ENCODE assay signal across 32 cellular contexts in the genomic region with DNA sequence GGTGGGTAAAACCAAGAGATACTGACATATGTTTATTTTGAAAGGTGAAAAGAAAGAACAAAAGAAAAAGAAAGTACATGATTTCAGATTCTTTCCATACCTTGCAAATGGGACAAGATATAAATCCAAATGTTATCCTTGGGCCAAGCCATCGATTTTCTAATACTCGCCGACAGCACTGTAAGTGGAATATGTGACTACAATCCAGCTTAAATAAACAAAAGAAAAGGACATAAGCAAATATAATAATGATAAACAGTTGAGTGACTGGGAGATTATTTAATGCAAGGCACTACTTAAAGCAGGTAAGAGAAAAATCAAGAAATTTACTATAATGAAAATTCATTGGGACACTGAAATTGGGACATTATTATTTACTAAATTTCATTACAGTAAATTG.
"Had no signal": no experiment of that assay in that cellular context is flagged by ENCODE, and none has a peak within 500 bp of the region (broad histone marks: within the 10 kb centered on the region; RNA-seq: fewer than 3 reads in every experiment).

No MANE protein-coding gene starts in this region.

- H3K4me1 Mint-ChIP-seq: brain, mesothelial cell of epicardium, neural progenitor cell, WTC11 had no signal

- H3K4me3 Mint-ChIP-seq: brain; mesothelial cell of epicardium; naive thymus-derived CD8-positive, alpha-beta T cell; neural progenitor cell; stimulated activated naive CD8-positive, alpha-beta T cell treated with anti-CD3 and anti-CD28 coated beads, Interleukin-15, Interleukin-2, amounts not matched to agents 100 ng/mL and 50 ng/mL, for 24 hours; WTC11 had no signal

- H3K9me3 Mint-ChIP-seq: activated naive CD4-positive, alpha-beta T cell treated with anti-CD3 and anti-CD28 coated beads, Interleukin-2, amount 50 U/mL, for 72 hours; brain; mesothelial cell of epicardium; naive thymus-derived CD8-positive, alpha-beta T cell; neural progenitor cell; stimulated activated naive CD8-positive, alpha-beta T cell treated with anti-CD3 and anti-CD28 coated beads, Interleukin-15, Interleukin-2, amounts not matched to agents 100 ng/mL and 50 ng/mL, for 24 hours; WTC11 had no signal

- H3K27ac Mint-ChIP-seq: mesothelial cell of epicardium; neural progenitor cell; stimulated activated naive CD8-positive, alpha-beta T cell treated with anti-CD3 and anti-CD28 coated beads, Interleukin-15, Interleukin-2, amounts not matched to agents 100 ng/mL and 50 ng/mL, for 24 hours; WTC11 had no signal

- H3K27me3 Mint-ChIP-seq: brain; naive thymus-derived CD8-positive, alpha-beta T cell; stimulated activated naive CD8-positive, alpha-beta T cell treated with anti-CD3 and anti-CD28 coated beads, Interleukin-15, Interleukin-2, amounts not matched to agents 100 ng/mL and 50 ng/mL, for 24 hours had no signal

- H3K27ac ChIP-seq: adrenal gland, cardiac muscle cell, coronary artery, hepatocyte, neural progenitor cell, SK-N-MC, spleen, tibial artery had no signal

- ATAC-seq: activated naive CD4-positive, alpha-beta T cell treated with anti-CD3 and anti-CD28 coated beads, Interleukin-2, amount 50 U/mL, for 72 hours; left ventricle myocardium superior; naive thymus-derived CD8-positive, alpha-beta T cell; right cardiac atrium; upper lobe of right lung; WTC11 had no signal

- DNase-seq: activated CD4-positive, alpha-beta T cell treated with anti-CD3 and anti-CD28 coated beads for 1 hour; activated CD4-positive, alpha-beta T cell treated with anti-CD3 and anti-CD28 coated beads, Interleukin-2, amount 50 U/mL, for 1 hour; activated CD8-positive, alpha-beta memory T cell treated with anti-CD3 and anti-CD28 coated beads for 24 hours; activated gamma-delta T cell treated with Interleukin-2 at 50 U/mL for 16 hours; adrenal gland; aorta; cerebellar nuclear complex; dorsolateral prefrontal cortex; effector memory CD4-positive, alpha-beta T cell; erythroblast; gastrocnemius medialis; islet precursor cell; left ventricle myocardium superior; mammary epithelial cell; naive thymus-derived CD8-positive, alpha-beta T cell; occipital lobe; posterior cingulate gyrus; right cardiac atrium; spleen; stimulated activated CD4-positive, alpha-beta T cell treated with anti-CD3 and anti-CD28 coated beads, Interleukin-2, amount 100 ng/mL, for 48 hours; tibial artery; upper lobe of right lung had no signal
